In genomic region chr18:8942021-8942908, GRCh38 we compare ENCODE assay signal across 1 cellular context.
TF ChIP-seq lines count a peak whose summit lies in the region.

No MANE protein-coding gene starts in this region.

TF ChIP-seq in K562, 482 proteins besides CTCF, POLR2A, EP300 and RAD21 (continued from another document):
- TF ChIP-seq ZFP30 (CRISPR knock-in tag; IDR thresholded peaks at IDR 0.05; ENCODE audit: borderline replicate concordance) = no peak
- TF ChIP-seq, protein P1, sequence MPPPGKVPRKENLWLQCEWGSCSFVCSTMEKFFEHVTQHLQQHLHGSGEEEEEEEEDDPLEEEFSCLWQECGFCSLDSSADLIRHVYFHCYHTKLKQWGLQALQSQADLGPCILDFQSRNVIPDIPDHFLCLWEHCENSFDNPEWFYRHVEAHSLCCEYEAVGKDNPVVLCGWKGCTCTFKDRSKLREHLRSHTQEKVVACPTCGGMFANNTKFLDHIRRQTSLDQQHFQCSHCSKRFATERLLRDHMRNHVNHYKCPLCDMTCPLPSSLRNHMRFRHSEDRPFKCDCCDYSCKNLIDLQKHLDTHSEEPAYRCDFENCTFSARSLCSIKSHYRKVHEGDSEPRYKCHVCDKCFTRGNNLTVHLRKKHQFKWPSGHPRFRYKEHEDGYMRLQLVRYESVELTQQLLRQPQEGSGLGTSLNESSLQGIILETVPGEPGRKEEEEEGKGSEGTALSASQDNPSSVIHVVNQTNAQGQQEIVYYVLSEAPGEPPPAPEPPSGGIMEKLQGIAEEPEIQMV (tag; conservative IDR thresholded peaks at IDR 0.05; ENCODE audit: low read depth) = no peak
- TF ChIP-seq MYBL2 (IDR thresholded peaks at IDR 0.05; ENCODE audit: low read depth) = no peak
- TF ChIP-seq MYBL2 (CRISPR knock-in tag; IDR thresholded peaks at IDR 0.05; ENCODE audit: borderline replicate concordance) = no peak
- 0 out of 2 replicates have a peak, but pooled peaks have one; percentile 9 for TF ChIP-seq DPF2 (IDR thresholded peaks at IDR 0.05)
- no peak for TF ChIP-seq MEF2D (tag; conservative IDR thresholded peaks at IDR 0.05; ENCODE audit: low read depth)
- no peak for TF ChIP-seq RBM15 (IDR thresholded peaks at IDR 0.05; ENCODE audit: insufficient read depth, low read length)
- TF ChIP-seq, protein P2, sequence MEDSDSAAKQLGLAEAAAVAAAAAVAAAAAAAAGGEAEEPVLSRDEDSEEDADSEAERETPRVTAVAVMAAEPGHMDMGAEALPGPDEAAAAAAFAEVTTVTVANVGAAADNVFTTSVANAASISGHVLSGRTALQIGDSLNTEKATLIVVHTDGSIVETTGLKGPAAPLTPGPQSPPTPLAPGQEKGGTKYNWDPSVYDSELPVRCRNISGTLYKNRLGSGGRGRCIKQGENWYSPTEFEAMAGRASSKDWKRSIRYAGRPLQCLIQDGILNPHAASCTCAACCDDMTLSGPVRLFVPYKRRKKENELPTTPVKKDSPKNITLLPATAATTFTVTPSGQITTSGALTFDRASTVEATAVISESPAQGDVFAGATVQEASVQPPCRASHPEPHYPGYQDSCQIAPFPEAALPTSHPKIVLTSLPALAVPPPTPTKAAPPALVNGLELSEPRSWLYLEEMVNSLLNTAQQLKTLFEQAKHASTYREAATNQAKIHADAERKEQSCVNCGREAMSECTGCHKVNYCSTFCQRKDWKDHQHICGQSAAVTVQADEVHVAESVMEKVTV (CRISPR knock-in tag; IDR thresholded peaks at IDR 0.05) = no peak
- TF ChIP-seq, protein P3, sequence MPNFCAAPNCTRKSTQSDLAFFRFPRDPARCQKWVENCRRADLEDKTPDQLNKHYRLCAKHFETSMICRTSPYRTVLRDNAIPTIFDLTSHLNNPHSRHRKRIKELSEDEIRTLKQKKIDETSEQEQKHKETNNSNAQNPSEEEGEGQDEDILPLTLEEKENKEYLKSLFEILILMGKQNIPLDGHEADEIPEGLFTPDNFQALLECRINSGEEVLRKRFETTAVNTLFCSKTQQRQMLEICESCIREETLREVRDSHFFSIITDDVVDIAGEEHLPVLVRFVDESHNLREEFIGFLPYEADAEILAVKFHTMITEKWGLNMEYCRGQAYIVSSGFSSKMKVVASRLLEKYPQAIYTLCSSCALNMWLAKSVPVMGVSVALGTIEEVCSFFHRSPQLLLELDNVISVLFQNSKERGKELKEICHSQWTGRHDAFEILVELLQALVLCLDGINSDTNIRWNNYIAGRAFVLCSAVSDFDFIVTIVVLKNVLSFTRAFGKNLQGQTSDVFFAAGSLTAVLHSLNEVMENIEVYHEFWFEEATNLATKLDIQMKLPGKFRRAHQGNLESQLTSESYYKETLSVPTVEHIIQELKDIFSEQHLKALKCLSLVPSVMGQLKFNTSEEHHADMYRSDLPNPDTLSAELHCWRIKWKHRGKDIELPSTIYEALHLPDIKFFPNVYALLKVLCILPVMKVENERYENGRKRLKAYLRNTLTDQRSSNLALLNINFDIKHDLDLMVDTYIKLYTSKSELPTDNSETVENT (CRISPR knock-in tag; IDR thresholded peaks at IDR 0.05) = no peak
- no peak for TF ChIP-seq ARID1B (IDR thresholded peaks at IDR 0.05)
- no peak for TF ChIP-seq RBM34 (IDR thresholded peaks at IDR 0.05; ENCODE audit: borderline replicate concordance, insufficient read depth, low read length)
- no peak for TF ChIP-seq COPS2 (conservative IDR thresholded peaks at IDR 0.05)
- TF ChIP-seq CBFA2T3 (IDR thresholded peaks at IDR 0.05) = peak; percentile 22; the same call in 1 of the 2 replicates
- TF ChIP-seq RBBP5 (IDR thresholded peaks at IDR 0.05; ENCODE audit: borderline replicate concordance, insufficient read depth, low read length, poor library complexity, severe bottlenecking) = no peak
- no peak for TF ChIP-seq ZNF217 (CRISPR knock-in tag; IDR thresholded peaks at IDR 0.05)
- no peak for TF ChIP-seq ZNF445 (CRISPR knock-in tag; IDR thresholded peaks at IDR 0.05; ENCODE audit: low read depth)
- no peak for TF ChIP-seq MBD2 (IDR thresholded peaks at IDR 0.05; ENCODE audit: borderline replicate concordance, low read depth)
- no peak for TF ChIP-seq MLX (CRISPR knock-in tag; conservative IDR thresholded peaks at IDR 0.05)
- TF ChIP-seq, protein P4, sequence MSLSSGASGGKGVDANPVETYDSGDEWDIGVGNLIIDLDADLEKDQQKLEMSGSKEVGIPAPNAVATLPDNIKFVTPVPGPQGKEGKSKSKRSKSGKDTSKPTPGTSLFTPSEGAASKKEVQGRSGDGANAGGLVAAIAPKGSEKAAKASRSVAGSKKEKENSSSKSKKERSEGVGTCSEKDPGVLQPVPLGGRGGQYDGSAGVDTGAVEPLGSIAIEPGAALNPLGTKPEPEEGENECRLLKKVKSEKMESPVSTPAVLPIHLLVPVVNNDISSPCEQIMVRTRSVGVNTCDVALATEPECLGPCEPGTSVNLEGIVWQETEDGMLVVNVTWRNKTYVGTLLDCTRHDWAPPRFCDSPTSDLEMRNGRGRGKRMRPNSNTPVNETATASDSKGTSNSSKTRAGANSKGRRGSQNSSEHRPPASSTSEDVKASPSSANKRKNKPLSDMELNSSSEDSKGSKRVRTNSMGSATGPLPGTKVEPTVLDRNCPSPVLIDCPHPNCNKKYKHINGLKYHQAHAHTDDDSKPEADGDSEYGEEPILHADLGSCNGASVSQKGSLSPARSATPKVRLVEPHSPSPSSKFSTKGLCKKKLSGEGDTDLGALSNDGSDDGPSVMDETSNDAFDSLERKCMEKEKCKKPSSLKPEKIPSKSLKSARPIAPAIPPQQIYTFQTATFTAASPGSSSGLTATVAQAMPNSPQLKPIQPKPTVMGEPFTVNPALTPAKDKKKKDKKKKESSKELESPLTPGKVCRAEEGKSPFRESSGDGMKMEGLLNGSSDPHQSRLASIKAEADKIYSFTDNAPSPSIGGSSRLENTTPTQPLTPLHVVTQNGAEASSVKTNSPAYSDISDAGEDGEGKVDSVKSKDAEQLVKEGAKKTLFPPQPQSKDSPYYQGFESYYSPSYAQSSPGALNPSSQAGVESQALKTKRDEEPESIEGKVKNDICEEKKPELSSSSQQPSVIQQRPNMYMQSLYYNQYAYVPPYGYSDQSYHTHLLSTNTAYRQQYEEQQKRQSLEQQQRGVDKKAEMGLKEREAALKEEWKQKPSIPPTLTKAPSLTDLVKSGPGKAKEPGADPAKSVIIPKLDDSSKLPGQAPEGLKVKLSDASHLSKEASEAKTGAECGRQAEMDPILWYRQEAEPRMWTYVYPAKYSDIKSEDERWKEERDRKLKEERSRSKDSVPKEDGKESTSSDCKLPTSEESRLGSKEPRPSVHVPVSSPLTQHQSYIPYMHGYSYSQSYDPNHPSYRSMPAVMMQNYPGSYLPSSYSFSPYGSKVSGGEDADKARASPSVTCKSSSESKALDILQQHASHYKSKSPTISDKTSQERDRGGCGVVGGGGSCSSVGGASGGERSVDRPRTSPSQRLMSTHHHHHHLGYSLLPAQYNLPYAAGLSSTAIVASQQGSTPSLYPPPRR (CRISPR knock-in tag; IDR thresholded peaks at IDR 0.05; ENCODE audit: borderline replicate concordance) = no peak
- no peak for TF ChIP-seq CHD2 (IDR thresholded peaks at IDR 0.05; ENCODE audit: low read depth, low read length)
- TF ChIP-seq, protein P5, sequence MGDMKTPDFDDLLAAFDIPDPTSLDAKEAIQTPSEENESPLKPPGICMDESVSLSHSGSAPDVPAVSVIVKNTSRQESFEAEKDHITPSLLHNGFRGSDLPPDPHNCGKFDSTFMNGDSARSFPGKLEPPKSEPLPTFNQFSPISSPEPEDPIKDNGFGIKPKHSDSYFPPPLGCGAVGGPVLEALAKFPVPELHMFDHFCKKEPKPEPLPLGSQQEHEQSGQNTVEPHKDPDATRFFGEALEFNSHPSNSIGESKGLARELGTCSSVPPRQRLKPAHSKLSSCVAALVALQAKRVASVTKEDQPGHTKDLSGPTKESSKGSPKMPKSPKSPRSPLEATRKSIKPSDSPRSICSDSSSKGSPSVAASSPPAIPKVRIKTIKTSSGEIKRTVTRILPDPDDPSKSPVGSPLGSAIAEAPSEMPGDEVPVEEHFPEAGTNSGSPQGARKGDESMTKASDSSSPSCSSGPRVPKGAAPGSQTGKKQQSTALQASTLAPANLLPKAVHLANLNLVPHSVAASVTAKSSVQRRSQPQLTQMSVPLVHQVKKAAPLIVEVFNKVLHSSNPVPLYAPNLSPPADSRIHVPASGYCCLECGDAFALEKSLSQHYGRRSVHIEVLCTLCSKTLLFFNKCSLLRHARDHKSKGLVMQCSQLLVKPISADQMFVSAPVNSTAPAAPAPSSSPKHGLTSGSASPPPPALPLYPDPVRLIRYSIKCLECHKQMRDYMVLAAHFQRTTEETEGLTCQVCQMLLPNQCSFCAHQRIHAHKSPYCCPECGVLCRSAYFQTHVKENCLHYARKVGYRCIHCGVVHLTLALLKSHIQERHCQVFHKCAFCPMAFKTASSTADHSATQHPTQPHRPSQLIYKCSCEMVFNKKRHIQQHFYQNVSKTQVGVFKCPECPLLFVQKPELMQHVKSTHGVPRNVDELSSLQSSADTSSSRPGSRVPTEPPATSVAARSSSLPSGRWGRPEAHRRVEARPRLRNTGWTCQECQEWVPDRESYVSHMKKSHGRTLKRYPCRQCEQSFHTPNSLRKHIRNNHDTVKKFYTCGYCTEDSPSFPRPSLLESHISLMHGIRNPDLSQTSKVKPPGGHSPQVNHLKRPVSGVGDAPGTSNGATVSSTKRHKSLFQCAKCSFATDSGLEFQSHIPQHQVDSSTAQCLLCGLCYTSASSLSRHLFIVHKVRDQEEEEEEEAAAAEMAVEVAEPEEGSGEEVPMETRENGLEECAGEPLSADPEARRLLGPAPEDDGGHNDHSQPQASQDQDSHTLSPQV (IDR thresholded peaks at IDR 0.05) = 0 out of 2 replicates have a peak, but pooled peaks have one; percentile 37
- TF ChIP-seq CC2D1A (IDR thresholded peaks at IDR 0.05) = no peak
- no peak for TF ChIP-seq PURB (CRISPR knock-in tag; IDR thresholded peaks at IDR 0.05; ENCODE audit: low read depth)
- no peak for TF ChIP-seq ETV5 (CRISPR knock-in tag; IDR thresholded peaks at IDR 0.05; ENCODE audit: low read depth)
- no peak for TF ChIP-seq MAFG (tag; conservative IDR thresholded peaks at IDR 0.05)
- peak; percentile 8; the same call in 1 of the 2 replicates for TF ChIP-seq TCF3 (CRISPR knock-in tag; IDR thresholded peaks at IDR 0.05)
- TF ChIP-seq, protein P6, sequence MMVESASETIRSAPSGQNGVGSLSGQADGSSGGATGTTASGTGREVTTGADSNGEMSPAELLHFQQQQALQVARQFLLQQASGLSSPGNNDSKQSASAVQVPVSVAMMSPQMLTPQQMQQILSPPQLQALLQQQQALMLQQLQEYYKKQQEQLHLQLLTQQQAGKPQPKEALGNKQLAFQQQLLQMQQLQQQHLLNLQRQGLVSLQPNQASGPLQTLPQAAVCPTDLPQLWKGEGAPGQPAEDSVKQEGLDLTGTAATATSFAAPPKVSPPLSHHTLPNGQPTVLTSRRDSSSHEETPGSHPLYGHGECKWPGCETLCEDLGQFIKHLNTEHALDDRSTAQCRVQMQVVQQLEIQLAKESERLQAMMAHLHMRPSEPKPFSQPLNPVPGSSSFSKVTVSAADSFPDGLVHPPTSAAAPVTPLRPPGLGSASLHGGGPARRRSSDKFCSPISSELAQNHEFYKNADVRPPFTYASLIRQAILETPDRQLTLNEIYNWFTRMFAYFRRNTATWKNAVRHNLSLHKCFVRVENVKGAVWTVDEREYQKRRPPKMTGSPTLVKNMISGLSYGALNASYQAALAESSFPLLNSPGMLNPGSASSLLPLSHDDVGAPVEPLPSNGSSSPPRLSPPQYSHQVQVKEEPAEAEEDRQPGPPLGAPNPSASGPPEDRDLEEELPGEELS (CRISPR knock-in tag; IDR thresholded peaks at IDR 0.05; ENCODE audit: borderline replicate concordance) = no peak
- TF ChIP-seq ZKSCAN3 (CRISPR knock-in tag; IDR thresholded peaks at IDR 0.05) = no peak
TF ChIP-seq in K562: peak in this region for 9.
